Comparison of ENCODE assay signal across 13 cellular contexts in the genomic region with DNA sequence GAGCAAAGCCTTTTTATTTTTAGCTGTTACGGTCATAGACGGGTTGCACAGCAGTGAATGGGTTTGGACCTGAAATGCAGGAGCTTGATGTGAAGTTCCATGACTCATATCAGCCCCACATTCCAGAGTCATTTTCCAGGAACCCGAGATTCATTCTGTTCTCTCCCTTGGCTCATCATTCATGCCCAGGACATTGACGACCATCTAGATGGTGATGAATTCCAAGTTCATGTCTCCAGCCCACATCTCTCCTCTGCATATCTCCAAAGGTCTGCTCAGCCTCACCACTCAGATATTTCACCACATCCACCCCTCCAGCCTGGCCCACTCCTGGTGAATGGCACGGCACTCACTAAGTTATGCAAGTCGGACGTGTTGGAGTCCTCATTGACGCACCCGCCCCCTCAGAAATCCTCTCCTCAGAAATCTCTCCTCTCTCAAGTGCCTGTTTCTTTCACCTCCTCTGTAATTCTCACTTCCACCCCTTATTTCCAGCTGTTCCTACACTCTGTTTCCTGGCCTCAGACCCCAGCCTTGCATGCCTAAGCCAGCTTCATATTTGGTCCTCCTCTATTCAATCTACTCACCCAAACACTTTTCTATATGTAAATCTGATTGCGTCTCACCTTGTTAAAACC.
DNase-seq lines count a peak whose midpoint lies in the region; ATAC-seq and TF ChIP-seq lines count a peak whose summit lies in the region.
"Had no signal": no experiment of that assay in that cellular context is flagged by ENCODE, and none has a peak within 500 bp of the region (broad histone marks: within the 10 kb centered on the region; RNA-seq: fewer than 3 reads in every experiment).

No MANE protein-coding gene starts in this region.

- H2AFZ ChIP-seq in fibroblast of lung (ENCODE audit: low read length) (no peak overlapping the region), MM.1S (ENCODE audit: low read length) (no peak overlapping the region)

- H4K20me1 ChIP-seq in fibroblast of lung (ENCODE audit: control insufficient read depth, extremely low read depth, insufficient read depth, low read length) (no peaks in the 10 kb centered on the region), MM.1S (ENCODE audit: insufficient read depth, low read length) (no peaks in the 10 kb centered on the region)

- H3K27me3 ChIP-seq in left ventricle myocardium inferior (ENCODE audit: low read depth) = peaks cover 4% of the 10 kb centered on the region
- H3K27me3 ChIP-seq in fibroblast of lung (ENCODE audit: control insufficient read depth, insufficient read depth, low read length) = no peaks in the 10 kb centered on the region
- H3K27me3 ChIP-seq in MM.1S (replicated peaks; ENCODE audit: insufficient read depth, low read length) = no peaks in the 10 kb centered on the region
- H3K27me3 ChIP-seq: heart left ventricle, right lobe of liver had no signal

- ATAC-seq in Right ventricle myocardium superior (ENCODE audit: poor library complexity) (peak; percentile 39), HG03565 (IDR thresholded peaks at IDR 0.05; ENCODE audit: unreplicated experiment) (no peak), left colon (no peak)
- ATAC-seq: A549, right lobe of liver had no signal

- H3K4me1 ChIP-seq in left ventricle myocardium inferior (no peaks in the 10 kb centered on the region), fibroblast of lung (ENCODE audit: control insufficient read depth, extremely low read depth, insufficient read depth, low read length) (peaks cover 6% of the 10 kb centered on the region), MM.1S (ENCODE audit: low read length) (no peaks in the 10 kb centered on the region)
- H3K4me1 ChIP-seq: right lobe of liver had no signal

- H3K79me2 ChIP-seq in fibroblast of lung (ENCODE audit: control insufficient read depth, insufficient read depth, low read length) (no peaks in the 10 kb centered on the region), MM.1S (ENCODE audit: low read length) (no peaks in the 10 kb centered on the region)

- DNase-seq in Right ventricle myocardium superior (no peak), left ventricle myocardium inferior (no peak), fibroblast of lung (ENCODE audit: low read depth in 2 of 2) (peak; percentile 34 to 100), lung microvascular endothelial cell (ENCODE audit: low read depth in 2 of 2) (peak; percentile 25 to 75), NCI-H510A treated with DMSO at 0.1 percent for 48 hours (lab: John Stamatoyannopoulos, UW) (no peak), left colon (no peak), MM.1S (no peak)
- DNase-seq: activated gamma-delta T cell, DMS79, right lobe of liver had no signal

- H3K4me2 ChIP-seq in fibroblast of lung (ENCODE audit: extremely low read depth, insufficient read depth, low read length) (peak overlapping the region; percentile 15), MM.1S (ENCODE audit: low read depth, low read length) (no peak overlapping the region)

- H3K36me3 ChIP-seq in left ventricle myocardium inferior = no peaks in the 10 kb centered on the region
- no peaks in the 10 kb centered on the region for H3K36me3 ChIP-seq in fibroblast of lung (ENCODE audit: control insufficient read depth, insufficient read depth, low read length)
- no peaks in the 10 kb centered on the region for H3K36me3 ChIP-seq in MM.1S (replicated peaks; ENCODE audit: insufficient read depth, low read length)
- H3K36me3 ChIP-seq: heart left ventricle, right lobe of liver had no signal

- H3K4me3 ChIP-seq in left ventricle myocardium inferior (no peak overlapping the region), fibroblast of lung (replicated peaks in 1 of 4; ENCODE audit: control extremely low read depth in 1 of 4, insufficient read depth in 1 of 4, low read depth in 3 of 4, low read length in 4 of 4) (no peak overlapping the region), MM.1S (ENCODE audit: low read length) (no peak overlapping the region)
- H3K4me3 ChIP-seq: A549, heart left ventricle, right lobe of liver had no signal

- no peaks in the 10 kb centered on the region for H3K9me2 ChIP-seq in MM.1S (replicated peaks; ENCODE audit: insufficient read depth, low read length)

- intact Hi-C loops in Right ventricle myocardium superior (cut with DNase I) (no loop called here), left ventricle myocardium inferior (cut with micrococcal nuclease) (no loop called here), left colon (cut with DNase I, micrococcal nuclease) (no loop called here)

- no peak overlapping the region for H3K9ac ChIP-seq in fibroblast of lung (ENCODE audit: insufficient read depth, low read length)
- no peak overlapping the region for H3K9ac ChIP-seq in MM.1S (ENCODE audit: low read length)

- H3F3A ChIP-seq in MM.1S (ENCODE audit: insufficient read depth, low read length) = no peaks in the 10 kb centered on the region

- H3K9me3 ChIP-seq in left ventricle myocardium inferior (replicated peaks) (no peaks in the 10 kb centered on the region), fibroblast of lung (ENCODE audit: control insufficient read depth, insufficient read depth, low read depth, low read length) (no peaks in the 10 kb centered on the region), MM.1S (replicated peaks; ENCODE audit: insufficient read depth, low read length) (no peaks in the 10 kb centered on the region)
- H3K9me3 ChIP-seq: A549, heart left ventricle, right lobe of liver had no signal

- H3K27ac ChIP-seq in left ventricle myocardium inferior (replicated peaks) (no peak overlapping the region), fibroblast of lung (ENCODE audit: insufficient read depth, low read length) (peak overlapping the region; percentile 11), MM.1S (ENCODE audit: low read length) (no peak overlapping the region)
- H3K27ac ChIP-seq: heart left ventricle, right lobe of liver had no signal

- TF ChIP-seq CTCF in left ventricle myocardium inferior (IDR thresholded peaks at IDR 0.05; ENCODE audit: borderline replicate concordance) = no peak
- TF ChIP-seq CTCF in fibroblast of lung (conservative IDR thresholded peaks at IDR 0.05 in 1 of 2, IDR thresholded peaks at IDR 0.05 in 1 of 2; ENCODE audit: low read depth in 1 of 2, low read length in 2 of 2) = no peak
- TF ChIP-seq CTCF in MM.1S (IDR thresholded peaks at IDR 0.05; ENCODE audit: low read length) = no peak

Comparison
In these comparisons a context has a peak if more than half of its experiments do, and no peak if none do; other contexts are left out.
1. DNase-seq: peak in fibroblast of lung (2 of 2) and lung microvascular endothelial cell (2 of 2); none in Right ventricle myocardium superior (single experiment), left ventricle myocardium inferior (single experiment), NCI-H510A treated with DMSO at 0.1 percent for 48 hours (single experiment), left colon (0 of 2) and MM.1S (single experiment).